ENCODE assay signal across 1 cellular context in the genomic region with DNA sequence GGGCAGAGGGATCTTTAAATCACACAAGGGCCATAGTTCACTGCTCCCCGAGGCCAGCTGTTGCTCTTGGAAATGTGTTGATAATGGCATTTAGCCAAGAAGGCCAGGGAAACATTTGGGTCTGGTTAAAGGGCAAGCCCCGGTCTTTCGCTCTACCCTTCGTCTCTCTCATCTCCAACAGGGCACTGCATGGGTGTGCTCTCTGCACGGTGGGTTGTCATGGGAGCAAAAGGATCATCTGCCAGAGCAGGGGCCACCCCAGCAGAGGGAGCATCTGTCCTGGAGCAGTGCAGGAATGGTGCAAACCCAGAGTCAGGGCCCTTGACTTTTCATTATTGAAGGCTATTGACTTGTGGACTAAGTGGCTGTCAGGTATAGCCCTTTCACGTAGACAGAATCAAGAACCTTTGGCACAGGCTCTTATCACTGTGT.
TF ChIP-seq lines count a peak whose summit lies in the region.

No MANE protein-coding gene starts in this region.

TF ChIP-seq in HepG2, 621 proteins besides CTCF, POLR2A, EP300 and RAD21 (continued from another document and continues in another):
- TF ChIP-seq E2F1 (CRISPR knock-in tag; IDR thresholded peaks at IDR 0.05) (no peak), ZBTB7B (CRISPR knock-in tag; IDR thresholded peaks at IDR 0.05) (0 out of 2 replicates have a peak, but pooled peaks have one; percentile 22), RBAK (CRISPR knock-in tag; IDR thresholded peaks at IDR 0.05) (0 out of 2 replicates have a peak, but pooled peaks have one; percentile 28), TFAP4 (IDR thresholded peaks at IDR 0.05; ENCODE audit: borderline replicate concordance, low read depth) (peak; percentile 90), ZNF652 (CRISPR knock-in tag; IDR thresholded peaks at IDR 0.05; ENCODE audit: borderline replicate concordance, low read depth) (peak; percentile 44; the same call in 1 of the 2 replicates), PPARG (CRISPR knock-in tag; conservative IDR thresholded peaks at IDR 0.05) (peak; percentile 75), PHF21A (CRISPR knock-in tag; IDR thresholded peaks at IDR 0.05) (peak; percentile 60; the same call in 1 of the 2 replicates), ZNF772 (CRISPR knock-in tag; IDR thresholded peaks at IDR 0.05) (0 out of 2 replicates have a peak, but pooled peaks have one; percentile 24), MED1 (CRISPR knock-in tag; IDR thresholded peaks at IDR 0.05) (no peak), SNRNP70 (IDR thresholded peaks at IDR 0.05; ENCODE audit: low read depth, low read length) (no peak), RXRB (CRISPR knock-in tag; IDR thresholded peaks at IDR 0.05; ENCODE audit: borderline replicate concordance) (peak; percentile 63; the same call in 1 of the 2 replicates), PATZ1 (CRISPR knock-in tag; IDR thresholded peaks at IDR 0.05) (0 out of 2 replicates have a peak, but pooled peaks have one; percentile 27), ZNF816 (CRISPR knock-in tag; IDR thresholded peaks at IDR 0.05; ENCODE audit: borderline replicate concordance) (peak; percentile 79; the same call in 1 of the 2 replicates), FOXK1 (CRISPR knock-in tag; IDR thresholded peaks at IDR 0.05; ENCODE audit: borderline replicate concordance, low read depth) (0 out of 2 replicates have a peak, but pooled peaks have one; percentile 49), SMAD3 (CRISPR knock-in tag; IDR thresholded peaks at IDR 0.05) (0 out of 2 replicates have a peak, but pooled peaks have one; percentile 27), RFX1 (IDR thresholded peaks at IDR 0.05) (peak; percentile 72), NFIC (IDR thresholded peaks at IDR 0.05; ENCODE audit: low read length) (peak; percentile 83), ZNF607 (CRISPR knock-in tag; IDR thresholded peaks at IDR 0.05; ENCODE audit: borderline replicate concordance) (peak; percentile 27; the same call in 1 of the 2 replicates), DR1 (CRISPR knock-in tag; IDR thresholded peaks at IDR 0.05) (no peak), ZNF10 (CRISPR knock-in tag; IDR thresholded peaks at IDR 0.05; ENCODE audit: borderline replicate concordance, low read depth) (no peak), YY1 (IDR thresholded peaks at IDR 0.05; ENCODE audit: insufficient read depth, insufficient replicate concordance, low read depth, low read length) (peak; percentile 28), IKZF1 (IDR thresholded peaks at IDR 0.05) (no peak), ZMYM3 (CRISPR knock-in tag; IDR thresholded peaks at IDR 0.05) (peak; percentile 43; the same call in 1 of the 2 replicates), ZNF501 (CRISPR knock-in tag; IDR thresholded peaks at IDR 0.05) (peak; percentile 54; the same call in 1 of the 2 replicates), SAP130 (CRISPR knock-in tag; IDR thresholded peaks at IDR 0.05; ENCODE audit: low read depth) (peak; percentile 29), NR2F6 (IDR thresholded peaks at IDR 0.05) (no peak), NR2F6 (CRISPR knock-in tag; IDR thresholded peaks at IDR 0.05) (peak; percentile 44; the same call in 1 of the 2 replicates), KAT7 (CRISPR knock-in tag; IDR thresholded peaks at IDR 0.05; ENCODE audit: borderline replicate concordance) (no peak), ZBTB20 (CRISPR knock-in tag; IDR thresholded peaks at IDR 0.05; ENCODE audit: borderline replicate concordance, low read depth) (0 out of 2 replicates have a peak, but pooled peaks have one; percentile 25)
- TF ChIP-seq, protein P1, sequence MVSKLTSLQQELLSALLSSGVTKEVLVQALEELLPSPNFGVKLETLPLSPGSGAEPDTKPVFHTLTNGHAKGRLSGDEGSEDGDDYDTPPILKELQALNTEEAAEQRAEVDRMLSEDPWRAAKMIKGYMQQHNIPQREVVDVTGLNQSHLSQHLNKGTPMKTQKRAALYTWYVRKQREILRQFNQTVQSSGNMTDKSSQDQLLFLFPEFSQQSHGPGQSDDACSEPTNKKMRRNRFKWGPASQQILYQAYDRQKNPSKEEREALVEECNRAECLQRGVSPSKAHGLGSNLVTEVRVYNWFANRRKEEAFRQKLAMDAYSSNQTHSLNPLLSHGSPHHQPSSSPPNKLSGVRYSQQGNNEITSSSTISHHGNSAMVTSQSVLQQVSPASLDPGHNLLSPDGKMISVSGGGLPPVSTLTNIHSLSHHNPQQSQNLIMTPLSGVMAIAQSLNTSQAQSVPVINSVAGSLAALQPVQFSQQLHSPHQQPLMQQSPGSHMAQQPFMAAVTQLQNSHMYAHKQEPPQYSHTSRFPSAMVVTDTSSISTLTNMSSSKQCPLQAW (CRISPR knock-in tag; IDR thresholded peaks at IDR 0.05), result 0 out of 2 replicates have a peak, but pooled peaks have one; percentile 35
- TF ChIP-seq, protein P2, sequence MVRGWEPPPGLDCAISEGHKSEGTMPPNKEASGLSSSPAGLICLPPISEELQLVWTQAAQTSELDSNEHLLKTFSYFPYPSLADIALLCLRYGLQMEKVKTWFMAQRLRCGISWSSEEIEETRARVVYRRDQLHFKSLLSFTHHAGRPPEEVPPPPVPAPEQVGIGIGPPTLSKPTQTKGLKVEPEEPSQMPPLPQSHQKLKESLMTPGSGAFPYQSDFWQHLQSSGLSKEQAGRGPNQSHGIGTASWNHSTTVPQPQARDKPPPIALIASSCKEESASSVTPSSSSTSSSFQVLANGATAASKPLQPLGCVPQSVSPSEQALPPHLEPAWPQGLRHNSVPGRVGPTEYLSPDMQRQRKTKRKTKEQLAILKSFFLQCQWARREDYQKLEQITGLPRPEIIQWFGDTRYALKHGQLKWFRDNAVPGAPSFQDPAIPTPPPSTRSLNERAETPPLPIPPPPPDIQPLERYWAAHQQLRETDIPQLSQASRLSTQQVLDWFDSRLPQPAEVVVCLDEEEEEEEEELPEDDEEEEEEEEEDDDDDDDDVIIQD (CRISPR knock-in tag; IDR thresholded peaks at IDR 0.05; ENCODE audit: low read depth), result peak; percentile 36; the same call in 1 of the 2 replicates
- TF ChIP-seq, protein P3, sequence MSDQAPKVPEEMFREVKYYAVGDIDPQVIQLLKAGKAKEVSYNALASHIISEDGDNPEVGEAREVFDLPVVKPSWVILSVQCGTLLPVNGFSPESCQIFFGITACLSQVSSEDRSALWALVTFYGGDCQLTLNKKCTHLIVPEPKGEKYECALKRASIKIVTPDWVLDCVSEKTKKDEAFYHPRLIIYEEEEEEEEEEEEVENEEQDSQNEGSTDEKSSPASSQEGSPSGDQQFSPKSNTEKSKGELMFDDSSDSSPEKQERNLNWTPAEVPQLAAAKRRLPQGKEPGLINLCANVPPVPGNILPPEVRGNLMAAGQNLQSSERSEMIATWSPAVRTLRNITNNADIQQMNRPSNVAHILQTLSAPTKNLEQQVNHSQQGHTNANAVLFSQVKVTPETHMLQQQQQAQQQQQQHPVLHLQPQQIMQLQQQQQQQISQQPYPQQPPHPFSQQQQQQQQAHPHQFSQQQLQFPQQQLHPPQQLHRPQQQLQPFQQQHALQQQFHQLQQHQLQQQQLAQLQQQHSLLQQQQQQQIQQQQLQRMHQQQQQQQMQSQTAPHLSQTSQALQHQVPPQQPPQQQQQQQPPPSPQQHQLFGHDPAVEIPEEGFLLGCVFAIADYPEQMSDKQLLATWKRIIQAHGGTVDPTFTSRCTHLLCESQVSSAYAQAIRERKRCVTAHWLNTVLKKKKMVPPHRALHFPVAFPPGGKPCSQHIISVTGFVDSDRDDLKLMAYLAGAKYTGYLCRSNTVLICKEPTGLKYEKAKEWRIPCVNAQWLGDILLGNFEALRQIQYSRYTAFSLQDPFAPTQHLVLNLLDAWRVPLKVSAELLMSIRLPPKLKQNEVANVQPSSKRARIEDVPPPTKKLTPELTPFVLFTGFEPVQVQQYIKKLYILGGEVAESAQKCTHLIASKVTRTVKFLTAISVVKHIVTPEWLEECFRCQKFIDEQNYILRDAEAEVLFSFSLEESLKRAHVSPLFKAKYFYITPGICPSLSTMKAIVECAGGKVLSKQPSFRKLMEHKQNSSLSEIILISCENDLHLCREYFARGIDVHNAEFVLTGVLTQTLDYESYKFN (CRISPR knock-in tag; conservative IDR thresholded peaks at IDR 0.05), result peak; percentile 84
- TF ChIP-seq, protein P4, sequence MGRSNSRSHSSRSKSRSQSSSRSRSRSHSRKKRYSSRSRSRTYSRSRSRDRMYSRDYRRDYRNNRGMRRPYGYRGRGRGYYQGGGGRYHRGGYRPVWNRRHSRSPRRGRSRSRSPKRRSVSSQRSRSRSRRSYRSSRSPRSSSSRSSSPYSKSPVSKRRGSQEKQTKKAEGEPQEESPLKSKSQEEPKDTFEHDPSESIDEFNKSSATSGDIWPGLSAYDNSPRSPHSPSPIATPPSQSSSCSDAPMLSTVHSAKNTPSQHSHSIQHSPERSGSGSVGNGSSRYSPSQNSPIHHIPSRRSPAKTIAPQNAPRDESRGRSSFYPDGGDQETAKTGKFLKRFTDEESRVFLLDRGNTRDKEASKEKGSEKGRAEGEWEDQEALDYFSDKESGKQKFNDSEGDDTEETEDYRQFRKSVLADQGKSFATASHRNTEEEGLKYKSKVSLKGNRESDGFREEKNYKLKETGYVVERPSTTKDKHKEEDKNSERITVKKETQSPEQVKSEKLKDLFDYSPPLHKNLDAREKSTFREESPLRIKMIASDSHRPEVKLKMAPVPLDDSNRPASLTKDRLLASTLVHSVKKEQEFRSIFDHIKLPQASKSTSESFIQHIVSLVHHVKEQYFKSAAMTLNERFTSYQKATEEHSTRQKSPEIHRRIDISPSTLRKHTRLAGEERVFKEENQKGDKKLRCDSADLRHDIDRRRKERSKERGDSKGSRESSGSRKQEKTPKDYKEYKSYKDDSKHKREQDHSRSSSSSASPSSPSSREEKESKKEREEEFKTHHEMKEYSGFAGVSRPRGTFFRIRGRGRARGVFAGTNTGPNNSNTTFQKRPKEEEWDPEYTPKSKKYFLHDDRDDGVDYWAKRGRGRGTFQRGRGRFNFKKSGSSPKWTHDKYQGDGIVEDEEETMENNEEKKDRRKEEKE (IDR thresholded peaks at IDR 0.05), result no peak
- TF ChIP-seq, protein P5, sequence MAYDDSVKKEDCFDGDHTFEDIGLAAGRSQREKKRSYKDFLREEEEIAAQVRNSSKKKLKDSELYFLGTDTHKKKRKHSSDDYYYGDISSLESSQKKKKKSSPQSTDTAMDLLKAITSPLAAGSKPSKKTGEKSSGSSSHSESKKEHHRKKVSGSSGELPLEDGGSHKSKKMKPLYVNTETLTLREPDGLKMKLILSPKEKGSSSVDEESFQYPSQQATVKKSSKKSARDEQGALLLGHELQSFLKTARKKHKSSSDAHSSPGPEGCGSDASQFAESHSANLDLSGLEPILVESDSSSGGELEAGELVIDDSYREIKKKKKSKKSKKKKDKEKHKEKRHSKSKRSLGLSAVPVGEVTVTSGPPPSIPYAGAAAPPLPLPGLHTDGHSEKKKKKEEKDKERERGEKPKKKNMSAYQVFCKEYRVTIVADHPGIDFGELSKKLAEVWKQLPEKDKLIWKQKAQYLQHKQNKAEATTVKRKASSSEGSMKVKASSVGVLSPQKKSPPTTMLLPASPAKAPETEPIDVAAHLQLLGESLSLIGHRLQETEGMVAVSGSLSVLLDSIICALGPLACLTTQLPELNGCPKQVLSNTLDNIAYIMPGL (CRISPR knock-in tag; IDR thresholded peaks at IDR 0.05; ENCODE audit: borderline replicate concordance in 1 of 2, low read depth in 1 of 2), result 0 out of 4 replicates have a peak, but pooled peaks of 1 of the 2 experiments have one; percentile 24
- TF ChIP-seq, protein P6, sequence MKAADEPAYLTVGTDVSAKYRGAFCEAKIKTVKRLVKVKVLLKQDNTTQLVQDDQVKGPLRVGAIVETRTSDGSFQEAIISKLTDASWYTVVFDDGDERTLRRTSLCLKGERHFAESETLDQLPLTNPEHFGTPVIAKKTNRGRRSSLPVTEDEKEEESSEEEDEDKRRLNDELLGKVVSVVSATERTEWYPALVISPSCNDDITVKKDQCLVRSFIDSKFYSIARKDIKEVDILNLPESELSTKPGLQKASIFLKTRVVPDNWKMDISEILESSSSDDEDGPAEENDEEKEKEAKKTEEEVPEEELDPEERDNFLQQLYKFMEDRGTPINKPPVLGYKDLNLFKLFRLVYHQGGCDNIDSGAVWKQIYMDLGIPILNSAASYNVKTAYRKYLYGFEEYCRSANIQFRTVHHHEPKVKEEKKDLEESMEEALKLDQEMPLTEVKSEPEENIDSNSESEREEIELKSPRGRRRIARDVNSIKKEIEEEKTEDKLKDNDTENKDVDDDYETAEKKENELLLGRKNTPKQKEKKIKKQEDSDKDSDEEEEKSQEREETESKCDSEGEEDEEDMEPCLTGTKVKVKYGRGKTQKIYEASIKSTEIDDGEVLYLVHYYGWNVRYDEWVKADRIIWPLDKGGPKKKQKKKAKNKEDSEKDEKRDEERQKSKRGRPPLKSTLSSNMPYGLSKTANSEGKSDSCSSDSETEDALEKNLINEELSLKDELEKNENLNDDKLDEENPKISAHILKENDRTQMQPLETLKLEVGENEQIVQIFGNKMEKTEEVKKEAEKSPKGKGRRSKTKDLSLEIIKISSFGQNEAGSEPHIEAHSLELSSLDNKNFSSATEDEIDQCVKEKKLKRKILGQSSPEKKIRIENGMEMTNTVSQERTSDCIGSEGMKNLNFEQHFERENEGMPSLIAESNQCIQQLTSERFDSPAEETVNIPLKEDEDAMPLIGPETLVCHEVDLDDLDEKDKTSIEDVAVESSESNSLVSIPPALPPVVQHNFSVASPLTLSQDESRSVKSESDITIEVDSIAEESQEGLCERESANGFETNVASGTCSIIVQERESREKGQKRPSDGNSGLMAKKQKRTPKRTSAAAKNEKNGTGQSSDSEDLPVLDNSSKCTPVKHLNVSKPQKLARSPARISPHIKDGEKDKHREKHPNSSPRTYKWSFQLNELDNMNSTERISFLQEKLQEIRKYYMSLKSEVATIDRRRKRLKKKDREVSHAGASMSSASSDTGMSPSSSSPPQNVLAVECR (CRISPR knock-in tag; IDR thresholded peaks at IDR 0.05; ENCODE audit: borderline replicate concordance), result peak; percentile 50; the same call in 1 of the 2 replicates
